In genomic region chr3:77191014-77191413, GRCh38 we compare ENCODE assay signal across 17 cellular contexts.
DNase-seq lines count a peak whose midpoint lies in the region; ATAC-seq, FAIRE-seq and TF ChIP-seq lines count a peak whose summit lies in the region.
"Had no signal": no experiment of that assay in that cellular context is flagged by ENCODE, and none has a peak within 500 bp of the region (broad histone marks: within the 10 kb centered on the region; RNA-seq: fewer than 3 reads in every experiment).

No MANE protein-coding gene starts in this region.

- H4K20me1 ChIP-seq in K562 (replicated peaks; ENCODE audit: control insufficient read depth, insufficient read depth, low read length) = no peaks in the 10 kb centered on the region

- H3K27me3 ChIP-seq in K562 (ENCODE audit: control insufficient read depth in 2 of 2, insufficient read depth in 2 of 2, low read length in 2 of 2) = no peaks in the 10 kb centered on the region

- ATAC-seq in K562 (peak; percentile 69), HG03457 (IDR thresholded peaks at IDR 0.05; ENCODE audit: unreplicated experiment) (no peak)

- no peak overlapping the region for H3K4me3 ChIP-seq in K562

- peak; percentile 53 for FAIRE-seq in D721Med (lab: Jason Lieb, UNC)
- FAIRE-seq in K562 (lab: Jason Lieb, UNC) = no peak
- FAIRE-seq: GM19239 had no signal

- BruUV-seq in K562 (replicated peaks; lab: Mats Ljungman, UMichigan) = no TSS peak

- H3K27me3 Mint-ChIP-seq in nephron progenitor cell (ENCODE audit: low read depth, poor library complexity) = no peaks in the 10 kb centered on the region
- H3K27me3 Mint-ChIP-seq: CD4-positive, CD25-positive, alpha-beta regulatory T cell had no signal

- no peak overlapping the region for H3K4me3 Mint-ChIP-seq in nephron progenitor cell
- H3K4me3 Mint-ChIP-seq: CD4-positive, CD25-positive, alpha-beta regulatory T cell had no signal

- no peaks in the 10 kb centered on the region for H3K9me3 Mint-ChIP-seq in nephron progenitor cell

- H3K9me3 ChIP-seq in K562 (replicated peaks; ENCODE audit: control insufficient read depth, insufficient read depth, low read depth, low read length) = no peaks in the 10 kb centered on the region

- peak overlapping the region; percentile 93 for H2AFZ ChIP-seq in K562 (ENCODE audit: low read depth, low read length)

- 6% methylated on average over 4 of the region's 4 CpGs for WGBS in K562 (ENCODE audit: insufficient coverage, low coverage, missing lambda C conversion rate)

- peaks cover 0 to 6% of the 10 kb centered on the region in 2 experiments; a peak in 2 of 5 replicates for H3K4me1 ChIP-seq in K562 (replicated peaks in 1 of 2; ENCODE audit: control insufficient read depth in 2 of 2, insufficient read depth in 2 of 2, low read length in 2 of 2)

- H3K36me3 ChIP-seq in K562 (ENCODE audit: control insufficient read depth, insufficient read depth, low read length) = no peaks in the 10 kb centered on the region

- H3K4me2 ChIP-seq in K562 (ENCODE audit: insufficient read depth, low read length) = no peak overlapping the region; the same call in 1 of the 2 replicates
- H3K4me2 ChIP-seq: KMS-11 had no signal

- no peak for TF ChIP-seq RAD21 in K562 (CRISPR knock-in tag; conservative IDR thresholded peaks at IDR 0.05 in 1 of 2, IDR thresholded peaks at IDR 0.05 in 1 of 2)

- peaks cover 35% of the 10 kb centered on the region for H3K4me1 Mint-ChIP-seq in nephron progenitor cell
- H3K4me1 Mint-ChIP-seq: CD4-positive, CD25-positive, alpha-beta regulatory T cell had no signal

- peak overlapping the region; percentile 67 for H3K27ac ChIP-seq in K562 (ENCODE audit: extremely low read depth, low read depth, low read length)
- H3K27ac ChIP-seq: KMS-11, RWPE1 had no signal

- TF ChIP-seq EP300 in K562 (IDR thresholded peaks at IDR 0.05; ENCODE audit: low read length) = no peak

- H3K36me3 Mint-ChIP-seq in nephron progenitor cell (ENCODE audit: low read depth) = no peaks in the 10 kb centered on the region
- H3K36me3 Mint-ChIP-seq: CD4-positive, CD25-positive, alpha-beta regulatory T cell had no signal

- H3K27ac Mint-ChIP-seq in nephron progenitor cell = peak overlapping the region; percentile 17
- H3K27ac Mint-ChIP-seq: CD4-positive, CD25-positive, alpha-beta regulatory T cell had no signal

- DNase-seq in D721Med (ENCODE audit: insufficient read length, low spot score) = no peak
- DNase-seq in NCI-H69 (lab: John Stamatoyannopoulos, UW) = peak; percentile 61
- no peak for DNase-seq in K562 (ENCODE audit: extremely low read depth in 1 of 4, low spot score in 3 of 4)
- no peak for DNase-seq in nephron progenitor cell
- no peak for DNase-seq in stimulated activated CD4-positive, alpha-beta T cell treated with anti-CD3 and anti-CD28 coated beads, Interleukin-4, amount 100 ng/mL, for 24 hours
- no peak for DNase-seq in kidney tubule cell (ENCODE audit: low spot score)
- DNase-seq: CD4-positive, CD25-positive, alpha-beta regulatory T cell; NCI-H1048; NCI-H1694 treated with DMSO at 0.1 percent for 48 hours; NCI-H2081; NCI-H226; NCI-H510A; SHP77 treated with DMSO at 0.1 percent for 48 hours had no signal

- H3K9me1 ChIP-seq in K562 (ENCODE audit: control insufficient read depth, insufficient read depth, low read length) = no peaks in the 10 kb centered on the region

- in situ Hi-C loops in K562 (cut with MboI) = no loop called here

- POLR2A ChIA-PET in K562 (lab: Yijun Ruan, JAX) = interaction anchor here (1.1 kb wide), 1 partner anchor 14 kb away, joined by 5 read pairs; no protein-coding TSS in a partner anchor

- H3K9ac ChIP-seq in K562 (ENCODE audit: insufficient read depth in 1 of 2, low read depth in 2 of 2, low read length in 2 of 2) = peak overlapping the region in 1 of 2 experiments; percentile 57; a peak in 2 of 4 replicates
- H3K9ac ChIP-seq: KMS-11 had no signal

- intact Hi-C loops in K562 (cut with micrococcal nuclease) = no loop called here

- no peak for TF ChIP-seq POLR2A in K562 (conservative IDR thresholded peaks at IDR 0.05)

- no peaks in the 10 kb centered on the region for H3K79me2 ChIP-seq in K562 (ENCODE audit: control insufficient read depth, insufficient read depth, low read length)

- TF ChIP-seq CTCF in D721Med (IDR thresholded peaks at IDR 0.05; ENCODE audit: insufficient read depth, missing control alignments) (no peak), K562 (IDR thresholded peaks at IDR 0.05 in 2 of 3, conservative IDR thresholded peaks at IDR 0.05 in 1 of 3; ENCODE audit: insufficient read depth in 2 of 3, low read depth in 1 of 3, low read length in 3 of 3) (no peak), nephron progenitor cell (IDR thresholded peaks at IDR 0.05) (no peak)

- CTCF ChIA-PET in K562 (lab: Yijun Ruan, JAX; ENCODE audit: low intra/inter-chr PET ratio) = no interaction called here

TF ChIP-seq in K562, 482 proteins besides CTCF, POLR2A, EP300 and RAD21:
- TF ChIP-seq TRIM24 (IDR thresholded peaks at IDR 0.05) (no peak), C11orf30 (IDR thresholded peaks at IDR 0.05; ENCODE audit: low read depth) (no peak), SRSF3 (IDR thresholded peaks at IDR 0.05; ENCODE audit: insufficient read depth, low read length) (no peak), ZNF274 (IDR thresholded peaks at IDR 0.05; ENCODE audit: borderline replicate concordance, low read depth, low read length) (no peak), ZHX1 (conservative IDR thresholded peaks at IDR 0.05; ENCODE audit: low read length) (no peak), MCM7 (IDR thresholded peaks at IDR 0.05) (no peak), ATF2 (CRISPR knock-in tag; IDR thresholded peaks at IDR 0.05) (no peak), DDX20 (tag; IDR thresholded peaks at IDR 0.05; ENCODE audit: low read depth) (no peak), ATF4 (CRISPR knock-in tag; IDR thresholded peaks at IDR 0.05) (no peak), TGIF2 (CRISPR knock-in tag; IDR thresholded peaks at IDR 0.05) (no peak), ZNF174 (CRISPR knock-in tag; IDR thresholded peaks at IDR 0.05) (no peak), TFAP4 (CRISPR knock-in tag; IDR thresholded peaks at IDR 0.05; ENCODE audit: borderline replicate concordance) (no peak), NFE2L1 (tag; IDR thresholded peaks at IDR 0.05; ENCODE audit: borderline replicate concordance, low read depth) (no peak), MEF2A (IDR thresholded peaks at IDR 0.05; ENCODE audit: control insufficient read depth, low read depth, low read length) (no peak)
